ENCODE assay signal across 15 cellular contexts in the genomic region with DNA sequence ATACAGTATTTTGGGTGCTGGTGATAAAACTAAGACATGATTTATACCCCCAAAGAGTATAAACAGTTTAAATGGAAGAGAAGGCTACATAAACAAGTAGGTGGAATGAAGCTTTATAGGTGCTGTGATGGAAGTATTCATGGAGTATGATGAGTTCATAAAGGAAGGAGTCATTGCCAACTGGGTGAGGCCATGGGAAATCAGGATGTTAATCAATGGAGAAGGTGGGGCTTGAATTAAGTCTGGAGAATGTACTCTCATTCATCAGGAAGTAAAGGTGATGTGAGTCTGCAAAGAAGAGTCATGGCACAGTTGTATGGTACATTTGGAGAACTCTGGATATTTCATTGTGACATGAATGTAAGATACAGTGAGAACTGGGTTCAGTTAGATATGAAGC.
DNase-seq lines count a peak whose midpoint lies in the region; ATAC-seq and TF ChIP-seq lines count a peak whose summit lies in the region.
"Had no signal": no experiment of that assay in that cellular context is flagged by ENCODE, and none has a peak within 500 bp of the region (broad histone marks: within the 10 kb centered on the region; RNA-seq: fewer than 3 reads in every experiment).

No MANE protein-coding gene starts in this region.

- DNase-seq in MCF 10A (ENCODE audit: unreplicated experiment) (no peak), breast epithelium (ENCODE audit: low spot score in 2 of 2) (no peak), adipocyte (ENCODE audit: low read depth) (no peak), fibroblast of mammary gland (ENCODE audit: low read depth) (peak; percentile 10), superior temporal gyrus (ENCODE audit: extremely low spot score) (no peak), sciatic nerve (ENCODE audit: low spot score) (no peak)
- DNase-seq in effector CD4-positive, alpha-beta T cell: no peak
- DNase-seq: 8988T; Calu3; CD4-positive, CD25-positive, alpha-beta regulatory T cell; DMS79; GDM1; HCEC 1CT; HFFc6 had no signal

- H3K27ac Mint-ChIP-seq in MCF 10A (ENCODE audit: low read depth, unreplicated experiment): peak overlapping the region; percentile 0
- H3K27ac Mint-ChIP-seq: CD4-positive, CD25-positive, alpha-beta regulatory T cell; HFFc6 had no signal

- H3K27me3 ChIP-seq in breast epithelium (no peaks in the 10 kb centered on the region), adipocyte (replicated peaks; ENCODE audit: control insufficient read depth, insufficient read depth, low read length) (no peaks in the 10 kb centered on the region)
- H3K27me3 ChIP-seq: BLaER1 treated with 17β-estradiol and CSF1 and Interleukin-3, amounts not matched to agents 10 nM and 100 nM had no signal

- H3K36me3 Mint-ChIP-seq in MCF 10A (ENCODE audit: insufficient read depth, unreplicated experiment): no peaks in the 10 kb centered on the region
- H3K36me3 Mint-ChIP-seq: CD4-positive, CD25-positive, alpha-beta regulatory T cell had no signal

- TF ChIP-seq CTCF in MCF 10A (IDR thresholded peaks at IDR 0.05; ENCODE audit: unreplicated experiment): no peak
- no peak for TF ChIP-seq CTCF in breast epithelium (IDR thresholded peaks at IDR 0.05)
- TF ChIP-seq CTCF in fibroblast of mammary gland (conservative IDR thresholded peaks at IDR 0.05; ENCODE audit: control insufficient read depth, insufficient read depth, low read depth, low read length): no peak

- intact Hi-C loops in MCF 10A (cut with micrococcal nuclease): no loop called here
- intact Hi-C loops in breast epithelium (cut with DNase I; ENCODE audit: low total_unique reads): no loop called here
- intact Hi-C loops in sciatic nerve (cut with DNase I): no loop called here

- H3K9ac ChIP-seq in adipocyte (ENCODE audit: low read length): peak overlapping the region; percentile 56
- H3K9ac ChIP-seq: BLaER1 treated with 17β-estradiol and CSF1 and Interleukin-3, amounts not matched to agents 10 nM and 100 nM had no signal

- no peak overlapping the region for H3K4me3 Mint-ChIP-seq in MCF 10A (ENCODE audit: unreplicated experiment)
- H3K4me3 Mint-ChIP-seq: CD4-positive, CD25-positive, alpha-beta regulatory T cell; HFFc6 had no signal

- ATAC-seq in sciatic nerve: no peak

- no peaks in the 10 kb centered on the region for H3K9me3 Mint-ChIP-seq in MCF 10A (ENCODE audit: unreplicated experiment)
- H3K9me3 Mint-ChIP-seq: HFFc6 had no signal

- no peak for TF ChIP-seq POLR2A in breast epithelium (IDR thresholded peaks at IDR 0.05)

- H3K27ac ChIP-seq in breast epithelium: no peak overlapping the region
- H3K27ac ChIP-seq: BLaER1 treated with 17β-estradiol and CSF1 and Interleukin-3, amounts not matched to agents 10 nM and 100 nM had no signal

- peaks cover 19% of the 10 kb centered on the region for H3K4me1 Mint-ChIP-seq in MCF 10A (ENCODE audit: insufficient read depth, unreplicated experiment)
- H3K4me1 Mint-ChIP-seq: CD4-positive, CD25-positive, alpha-beta regulatory T cell had no signal

- H3K4me1 ChIP-seq in breast epithelium: no peaks in the 10 kb centered on the region
- peaks cover 19% of the 10 kb centered on the region for H3K4me1 ChIP-seq in adipocyte (ENCODE audit: control insufficient read depth, insufficient read depth, low read length)
- H3K4me1 ChIP-seq: BLaER1 treated with 17β-estradiol and CSF1 and Interleukin-3, amounts not matched to agents 10 nM and 100 nM had no signal

- no TSS peak for BruUV-seq in MCF 10A (replicated peaks; lab: Mats Ljungman, UMichigan)

- H3K27me3 Mint-ChIP-seq in MCF 10A (ENCODE audit: insufficient read depth, unreplicated experiment): no peaks in the 10 kb centered on the region
- H3K27me3 Mint-ChIP-seq: CD4-positive, CD25-positive, alpha-beta regulatory T cell had no signal

- H3K4me3 ChIP-seq in breast epithelium (no peak overlapping the region), adipocyte (ENCODE audit: low read length) (no peak overlapping the region), fibroblast of mammary gland (ENCODE audit: control insufficient read depth, low read depth, low read length) (no peak overlapping the region)
- H3K4me3 ChIP-seq: BLaER1 treated with 17β-estradiol and CSF1 and Interleukin-3, amounts not matched to agents 10 nM and 100 nM had no signal

- POLR2A ChIA-PET in MCF 10A (lab: Yijun Ruan, JAX): interaction anchor here (0.7 to 1.7 kb wide), 3 partner anchors 36 to 77 kb away, joined by 3 to 5 read pairs (median 3); no protein-coding TSS in a partner anchor

- CTCF ChIA-PET in MCF 10A (lab: Yijun Ruan, JAX): interaction anchor here (0.6 to 2.2 kb wide), 2 partner anchors 65 to 390 kb away, joined by 3 to 6 read pairs; no protein-coding TSS in a partner anchor

- no peaks in the 10 kb centered on the region for H3K36me3 ChIP-seq in breast epithelium
- H3K36me3 ChIP-seq in adipocyte (ENCODE audit: control insufficient read depth, insufficient read depth, low read length, severe bottlenecking): no peaks in the 10 kb centered on the region
- H3K36me3 ChIP-seq: BLaER1 treated with 17β-estradiol and CSF1 and Interleukin-3, amounts not matched to agents 10 nM and 100 nM had no signal

- H3K9me3 ChIP-seq in breast epithelium: no peaks in the 10 kb centered on the region
- H3K9me3 ChIP-seq in adipocyte (ENCODE audit: control insufficient read depth, low read length): no peaks in the 10 kb centered on the region
- H3K9me3 ChIP-seq: BLaER1 treated with 17β-estradiol and CSF1 and Interleukin-3, amounts not matched to agents 10 nM and 100 nM had no signal
